ENCODE assay signal across 17 cellular contexts in genomic region chr5:31033295-31033694, GRCh38.
"Had no signal": no experiment of that assay in that cellular context is flagged by ENCODE, and none has a peak within 500 bp of the region (broad histone marks: within the 10 kb centered on the region; RNA-seq: fewer than 3 reads in every experiment).

No MANE protein-coding gene starts in this region.

- H3K27ac Mint-ChIP-seq: activated naive CD4-positive, alpha-beta T cell treated with anti-CD3 and anti-CD28 coated beads for 36 hours; activated T-helper 2 cell treated with anti-CD3 and anti-CD28 coated beads, Interferon-gamma antibody, Interleukin-2, Interleukin-4, amounts not matched to agents 10 μg/mL and 5 μg/mL and 100 μg/mL, durations not matched to agents 14 hours and 24 hours and 36 hours; dendritic cell treated with granulocyte-macrophage colony-stimulating factor and Interleukin-4, amounts not matched to agents 40 ng/mL and 50 ng/mL, for 4 days; effector memory CD8-positive, alpha-beta T cell; T-helper 17 cell had no signal

- ATAC-seq: effector memory CD8-positive, alpha-beta T cell; stimulated activated naive CD8-positive, alpha-beta T cell treated with anti-CD3 and anti-CD28 coated beads, Interleukin-15, Interleukin-2, amounts not matched to agents 100 U/mL and 50 U/mL, for 24 hours; T-helper 17 cell had no signal

- DNase-seq: activated CD4-positive, alpha-beta T cell treated with anti-CD3 and anti-CD28 coated beads, Interleukin-2, amount 50 U/mL, for 48 hours; activated naive CD4-positive, alpha-beta T cell treated with anti-CD3 and anti-CD28 coated beads for 36 hours; activated T-cell treated with anti-CD3 and anti-CD28 coated beads, Interleukin-2, amount 50 U/mL, for 1 hour; effector memory CD8-positive, alpha-beta T cell; erythroblast; hippocampal formation; nucleus accumbens; small intestine; stimulated activated naive CD8-positive, alpha-beta T cell treated with anti-CD3 and anti-CD28 coated beads, Interleukin-15, Interleukin-2, amounts not matched to agents 100 U/mL and 50 U/mL, for 24 hours; T-helper 17 cell; trophoblast cell; WERI-Rb-1 had no signal

- H3K36me3 ChIP-seq: right atrium auricular region, suprapubic skin, WERI-Rb-1 had no signal

- H3K4me3 Mint-ChIP-seq: activated naive CD4-positive, alpha-beta T cell treated with anti-CD3 and anti-CD28 coated beads for 36 hours; dendritic cell treated with granulocyte-macrophage colony-stimulating factor and Interleukin-4, amounts not matched to agents 40 ng/mL and 50 ng/mL, for 4 days; effector memory CD8-positive, alpha-beta T cell; nephron; T-helper 17 cell had no signal

- H3K4me1 Mint-ChIP-seq: nephron, T-helper 17 cell had no signal

- H3K27me3 Mint-ChIP-seq: dendritic cell treated with granulocyte-macrophage colony-stimulating factor and Interleukin-4, amounts not matched to agents 40 ng/mL and 50 ng/mL, for 4 days; effector memory CD8-positive, alpha-beta T cell; T-helper 17 cell had no signal

- H3K9me3 ChIP-seq: right atrium auricular region, suprapubic skin had no signal

- H3K4me3 ChIP-seq: right atrium auricular region, suprapubic skin had no signal

- H3K27ac ChIP-seq: right atrium auricular region, suprapubic skin, WERI-Rb-1 had no signal

- H3K4me1 ChIP-seq: right atrium auricular region, suprapubic skin had no signal
